8 cellular contexts compared by ENCODE assay signal in genomic region chr6:37783025-37783825, GRCh38. TPM values are rescaled to one million over a fixed set of nuclear protein-coding genes. Genes with fewer than 3 reads are reported as not detected.
DNase-seq lines count a peak whose midpoint lies in the region; TF ChIP-seq lines count a peak whose summit lies in the region.

No MANE protein-coding gene starts in this region.

- H3K27ac ChIP-seq in BLaER1 = no peak overlapping the region
- H3K27ac ChIP-seq in HUES64 (ENCODE audit: low read depth, low read length) = no peak overlapping the region
- no peak overlapping the region for H3K27ac ChIP-seq in hepatocyte

- peak overlapping the region; percentile 94 for H2AFZ ChIP-seq in hepatocyte

- H3K36me3 ChIP-seq in BLaER1 (no peaks in the 10 kb centered on the region), HUES64 (ENCODE audit: insufficient read depth, low read length) (no peaks in the 10 kb centered on the region), hepatocyte (replicated peaks; ENCODE audit: insufficient read depth, low read depth) (no peaks in the 10 kb centered on the region)

- DNase-seq in amygdala (lab: John Stamatoyannopoulos, UW) (peak in 42 of 56 donors; percentile 5 to 62 (median 28)), hepatocyte (ENCODE audit: low spot score) (peak; percentile 35), putamen (ENCODE audit: low spot score) (peak; percentile 34), UCSD-AML1 (lab: John Stamatoyannopoulos, UW; ENCODE audit: unreplicated experiment) (no peak), NCI-H82 (lab: John Stamatoyannopoulos, UW) (no peak), activated gamma-delta T cell treated with Interleukin-2 at 50 U/mL for 16 hours (no peak)

- H3K79me2 ChIP-seq in hepatocyte = no peaks in the 10 kb centered on the region

- peaks cover 7% of the 10 kb centered on the region; the same call in 1 of the 2 replicates for H3K4me1 ChIP-seq in BLaER1
- H3K4me1 ChIP-seq in HUES64 (ENCODE audit: insufficient read depth, low read length) = peaks cover 37% of the 10 kb centered on the region
- H3K4me1 ChIP-seq in hepatocyte (ENCODE audit: insufficient read depth) = peaks cover 13% of the 10 kb centered on the region

- no peak for TF ChIP-seq CTCF in hepatocyte (IDR thresholded peaks at IDR 0.05; ENCODE audit: poor library complexity)

- H3K27me3 ChIP-seq in BLaER1 = peaks cover 32% of the 10 kb centered on the region
- peaks cover 25% of the 10 kb centered on the region for H3K27me3 ChIP-seq in HUES64 (ENCODE audit: insufficient read depth, low read length)
- peaks cover 7% of the 10 kb centered on the region for H3K27me3 ChIP-seq in hepatocyte

- H3K9ac ChIP-seq in BLaER1 (no peak overlapping the region), HUES64 (ENCODE audit: low read depth, low read length) (peak overlapping the region; percentile 77)

- H3K4me2 ChIP-seq in BLaER1 (peak overlapping the region; percentile 39), hepatocyte (peak overlapping the region; percentile 87)

- no peaks in the 10 kb centered on the region for H3K9me2 ChIP-seq in hepatocyte (replicated peaks; ENCODE audit: insufficient read depth)

- H4K20me1 ChIP-seq in BLaER1 (no peaks in the 10 kb centered on the region), hepatocyte (ENCODE audit: insufficient read depth, poor library complexity, severe bottlenecking) (no peaks in the 10 kb centered on the region)

- H3K9me3 ChIP-seq in BLaER1 (no peaks in the 10 kb centered on the region), HUES64 (ENCODE audit: insufficient read depth, low read depth, low read length) (no peaks in the 10 kb centered on the region), hepatocyte (ENCODE audit: low read depth) (no peaks in the 10 kb centered on the region)

- H3K4me3 ChIP-seq in BLaER1 (no peak overlapping the region; the same call in 1 of the 2 replicates), HUES64 (ENCODE audit: low read length) (peak overlapping the region; percentile 56), hepatocyte (no peak overlapping the region)

- WGBS in HUES64 = 20% methylated on average over 20 of the region's 22 CpGs
- 29% methylated on average over 17 of the region's 22 CpGs for WGBS in hepatocyte (ENCODE audit: low lambda C conversion rate, missing lambda C conversion rate)

RNA-seq across cellular contexts. Expression of gene ZFAND3, which starts 36.3 kb away (rescaled TPM):
- polyA plus RNA-seq in HUES64 (2013, experiment 1 of 2) = 56.6 TPM
- 63.7 TPM for polyA plus RNA-seq in HUES64 (2013, experiment 2 of 2)
- total RNA-seq in hepatocyte = 35.8 and 36.5 TPM in 2 replicates
- polyA plus RNA-seq in hepatocyte = 50.0 and 51.1 TPM in 2 replicates

Comparison
In these comparisons a context has a peak if more than half of its experiments do, and no peak if none do; other contexts are left out.
1. DNase-seq: peak in amygdala (42 of 56), hepatocyte (single experiment) and putamen (single experiment); none in UCSD-AML1 (single experiment), NCI-H82 (single experiment) and activated gamma-delta T cell treated with Interleukin-2 at 50 U/mL for 16 hours (single experiment).